Comparison of ENCODE assay signal across 19 cellular contexts in genomic region chr15:26561994-26562730, GRCh38.
"Had no signal": no experiment of that assay in that cellular context is flagged by ENCODE, and none has a peak within 500 bp of the region (broad histone marks: within the 10 kb centered on the region; RNA-seq: fewer than 3 reads in every experiment).

No MANE protein-coding gene starts in this region.

- DNase-seq: activated CD4-positive, alpha-beta T cell treated with anti-CD3 and anti-CD28 coated beads, Interleukin-2, amount 10 ng/mL, durations not matched to agents 7 days and 5 days; activated CD4-positive, CD25-positive, alpha-beta regulatory T cell treated with anti-CD3 and anti-CD28 coated beads, Interleukin-2, amount 50 U/mL, for 72 hours; activated CD8-positive, alpha-beta T cell treated with anti-CD3 and anti-CD28 coated beads for 36 hours; activated gamma-delta T cell treated with Interleukin-2 at 50 U/mL for 16 hours; adrenal gland; cerebellar nuclear complex; endodermal cell; esophagus squamous epithelium; natural killer cell; stimulated activated CD4-positive, alpha-beta T cell treated with anti-CD3 and anti-CD28 coated beads, Interleukin-2, amount 100 ng/mL, for 48 hours; stimulated activated naive CD4-positive, alpha-beta T cell; T-cell; testis had no signal

- H3K4me1 ChIP-seq: adrenal gland, esophagus squamous epithelium, gastroesophageal sphincter, parathyroid adenoma, testis had no signal

- H3K36me3 ChIP-seq: adrenal gland, esophagus squamous epithelium, gastroesophageal sphincter had no signal

- H3K79me2 ChIP-seq: parathyroid adenoma had no signal

- ATAC-seq: activated CD8-positive, alpha-beta T cell treated with anti-CD3 and anti-CD28 coated beads for 36 hours; gastroesophageal sphincter; left lobe of liver; natural killer cell; sciatic nerve; T-cell had no signal

- H3K27me3 ChIP-seq: adrenal gland, esophagus squamous epithelium, gastroesophageal sphincter, testis had no signal

- H3K9me3 ChIP-seq: adrenal gland, gastroesophageal sphincter, testis had no signal

- H3K9ac ChIP-seq: parathyroid adenoma had no signal

- H3K4me3 ChIP-seq: adrenal gland, coronary artery, esophagus squamous epithelium, gastroesophageal sphincter, testis had no signal

- H2AFZ ChIP-seq: parathyroid adenoma had no signal

- H3K27ac ChIP-seq: adrenal gland, coronary artery, esophagus squamous epithelium, gastroesophageal sphincter, parathyroid adenoma, testis, VCaP had no signal
